Comparison of ENCODE assay signal across 20 cellular contexts in the genomic region with DNA sequence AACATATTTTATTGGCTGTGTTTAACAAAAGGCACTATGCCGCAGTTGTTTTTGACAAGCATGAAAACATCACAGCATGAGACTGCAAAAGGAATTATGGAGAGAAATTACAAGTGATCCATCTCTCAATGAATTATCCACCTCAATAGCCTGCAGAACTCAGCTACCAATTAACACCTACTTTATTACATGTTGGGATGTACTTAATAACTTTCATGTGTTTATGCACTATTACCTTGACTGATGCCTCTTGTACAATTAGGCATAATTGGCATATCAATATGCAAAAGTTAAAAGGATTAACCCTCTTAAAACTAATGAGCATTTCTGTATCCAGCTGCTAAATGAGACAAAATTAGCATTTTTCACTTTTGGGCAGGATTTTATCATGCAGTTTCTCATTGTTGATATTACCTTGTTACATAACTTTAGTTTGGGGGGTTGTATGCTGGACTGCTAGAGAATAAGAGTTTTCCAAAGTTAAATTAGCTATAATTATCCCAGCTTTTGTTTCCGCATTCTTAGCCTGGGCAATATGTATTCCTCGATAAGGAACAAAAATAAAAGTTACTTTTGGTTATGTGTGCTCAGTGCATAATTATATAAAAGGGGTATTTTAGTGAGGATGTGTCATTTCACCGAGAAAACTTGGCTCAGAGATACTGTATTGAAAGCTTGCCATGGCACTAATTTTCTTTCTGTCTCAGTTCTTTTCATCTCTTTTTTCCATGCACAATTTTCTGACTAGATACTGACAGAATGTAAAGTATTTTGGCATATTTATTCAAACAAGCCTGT. TPM values are rescaled to one million over a fixed set of nuclear protein-coding genes. Genes with fewer than 3 reads are reported as not detected.
A peak's percentile ranks its signal among the peaks of the same experiment; 100 is the strongest.
DNase-seq lines count a peak whose midpoint lies in the region; ATAC-seq lines count a peak whose summit lies in the region.
"Had no signal": no experiment of that assay in that cellular context is flagged by ENCODE, and none has a peak within 500 bp of the region (broad histone marks: within the 10 kb centered on the region; RNA-seq: fewer than 3 reads in every experiment).

No MANE protein-coding gene starts in this region.

- H3K9me2 ChIP-seq in Karpas-422 (replicated peaks; ENCODE audit: insufficient read depth, low read length), result no peaks in the 10 kb centered on the region

- H3K27me3 ChIP-seq in Karpas-422 (ENCODE audit: low read length), result no peaks in the 10 kb centered on the region

- no peaks in the 10 kb centered on the region for H4K20me1 ChIP-seq in Karpas-422 (ENCODE audit: insufficient read depth, low read depth, low read length)

- intact Hi-C loops in activated naive CD4-positive, alpha-beta T cell treated with anti-CD3 and anti-CD28 coated beads for 36 hours (cut with micrococcal nuclease), result loop anchor here (1.0 kb wide), 2 partner anchors 16 to 44 kb away; no protein-coding TSS in a partner anchor
- intact Hi-C loops in posterior cingulate gyrus (cut with DNase I) (no loop called here), Right ventricle myocardium inferior (cut with DNase I) (no loop called here)

- H3K79me2 ChIP-seq in Karpas-422 (ENCODE audit: low read length), result peaks cover 67% of the 10 kb centered on the region

- no peak for DNase-seq in activated naive CD4-positive, alpha-beta T cell treated with anti-CD3 and anti-CD28 coated beads for 36 hours
- no peak for DNase-seq in activated naive CD4-positive, alpha-beta T cell treated with anti-CD3 and anti-CD28 coated beads, Interleukin-2, amount 50 U/mL, for 16 hours
- DNase-seq in Karpas-422 (no peak), posterior cingulate gyrus (no peak), Right ventricle myocardium inferior (ENCODE audit: missing footprints) (no peak)
- no peak for DNase-seq in stimulated activated naive B cell treated with anti-CD40 and anti-IgM and Interleukin-4, amounts not matched to agents 10 μg/mL and 1 μg/mL and 100 μg/mL, for 72 hours
- DNase-seq: activated CD4-positive, alpha-beta T cell treated with anti-CD3 and anti-CD28 coated beads for 48 hours; KG1; NCI-H187 treated with DMSO at 0.1 percent for 48 hours; stomach; trophoblast cell had no signal

- peak overlapping the region; percentile 82 for H3K27ac Mint-ChIP-seq in activated naive CD4-positive, alpha-beta T cell treated with anti-CD3 and anti-CD28 coated beads for 36 hours
- peak overlapping the region; percentile 90 for H3K27ac Mint-ChIP-seq in activated naive CD8-positive, alpha-beta T cell
- H3K27ac Mint-ChIP-seq in stimulated activated naive B cell treated with anti-CD40 and anti-IgM and Interleukin-4, amounts not matched to agents 10 μg/mL and 1 μg/mL and 100 μg/mL, for 72 hours, result peak overlapping the region; percentile 26

- H3K4me3 Mint-ChIP-seq in activated naive CD4-positive, alpha-beta T cell treated with anti-CD3 and anti-CD28 coated beads for 36 hours, result peak overlapping the region; percentile 46
- H3K4me3 Mint-ChIP-seq in activated naive CD8-positive, alpha-beta T cell, result peak overlapping the region; percentile 66
- peak overlapping the region in 1 of 2 donors; percentile 19 for H3K4me3 Mint-ChIP-seq in stimulated activated naive B cell treated with anti-CD40 and anti-IgM and Interleukin-4, amounts not matched to agents 10 μg/mL and 1 μg/mL and 100 μg/mL, for 72 hours
- H3K4me3 Mint-ChIP-seq: neural crest cell had no signal

- no peaks in the 10 kb centered on the region for H3K9me3 ChIP-seq in Karpas-422 (ENCODE audit: low read length)
- H3K9me3 ChIP-seq: HAP-1, stomach had no signal

- H3K27me3 Mint-ChIP-seq in activated naive CD4-positive, alpha-beta T cell treated with anti-CD3 and anti-CD28 coated beads for 36 hours (ENCODE audit: low read depth), result no peaks in the 10 kb centered on the region
- H3K27me3 Mint-ChIP-seq in activated naive CD8-positive, alpha-beta T cell, result no peaks in the 10 kb centered on the region
- no peaks in the 10 kb centered on the region for H3K27me3 Mint-ChIP-seq in stimulated activated naive B cell treated with anti-CD40 and anti-IgM and Interleukin-4, amounts not matched to agents 10 μg/mL and 1 μg/mL and 100 μg/mL, for 72 hours

- H3K36me3 ChIP-seq in Karpas-422 (ENCODE audit: insufficient read depth, low read length), result no peaks in the 10 kb centered on the region; the same call in 1 of the 2 replicates
- H3K36me3 ChIP-seq: HAP-1, stomach had no signal

- H3K9me3 Mint-ChIP-seq in activated naive CD4-positive, alpha-beta T cell treated with anti-CD3 and anti-CD28 coated beads for 36 hours, result no peaks in the 10 kb centered on the region
- H3K9me3 Mint-ChIP-seq in activated naive CD8-positive, alpha-beta T cell (ENCODE audit: low read depth), result no peaks in the 10 kb centered on the region
- peaks cover 3 to 4% of the 10 kb centered on the region in 2 donors for H3K9me3 Mint-ChIP-seq in stimulated activated naive B cell treated with anti-CD40 and anti-IgM and Interleukin-4, amounts not matched to agents 10 μg/mL and 1 μg/mL and 100 μg/mL, for 72 hours
- H3K9me3 Mint-ChIP-seq: neural crest cell had no signal

- CTCF ChIA-PET in activated naive CD4-positive, alpha-beta T cell treated with anti-CD3 and anti-CD28 coated beads for 36 hours (lab: Charles Lee), result interaction anchor here (0.7 to 10.6 kb wide), 12 partner anchors 12 to 123 kb away, joined by 3 to 128 read pairs (median 3); no protein-coding TSS in a partner anchor

- no peak overlapping the region for H3K4me3 ChIP-seq in Karpas-422 (ENCODE audit: low read length)
- H3K4me3 ChIP-seq: coronary artery, HAP-1, skin epidermis, stomach had no signal

- peak overlapping the region; percentile 54 for H3K4me2 ChIP-seq in Karpas-422 (ENCODE audit: low read depth, low read length, poor library complexity, severe bottlenecking)

- no peak overlapping the region for H2AFZ ChIP-seq in Karpas-422 (ENCODE audit: low read length)

- H3K4me1 ChIP-seq in Karpas-422 (ENCODE audit: low read length), result peaks cover 91% of the 10 kb centered on the region
- H3K4me1 ChIP-seq: HAP-1 had no signal

- no peak for ATAC-seq in stimulated activated naive B cell treated with anti-CD40 and anti-IgM and Interleukin-4, amounts not matched to agents 10 μg/mL and 1 μg/mL and 100 μg/mL, for 72 hours (replicated peaks)
- ATAC-seq in GM18867 (IDR thresholded peaks at IDR 0.05; ENCODE audit: unreplicated experiment) (no peak), Right ventricle myocardium inferior (no peak)

- no peak overlapping the region for H3K9ac ChIP-seq in Karpas-422 (ENCODE audit: low read length)

- H3K36me3 Mint-ChIP-seq in activated naive CD4-positive, alpha-beta T cell treated with anti-CD3 and anti-CD28 coated beads for 36 hours (ENCODE audit: low read depth), result peaks cover 15% of the 10 kb centered on the region
- H3K36me3 Mint-ChIP-seq in activated naive CD8-positive, alpha-beta T cell, result peaks cover 14% of the 10 kb centered on the region
- H3K36me3 Mint-ChIP-seq in stimulated activated naive B cell treated with anti-CD40 and anti-IgM and Interleukin-4, amounts not matched to agents 10 μg/mL and 1 μg/mL and 100 μg/mL, for 72 hours, result peaks cover 14 to 24% of the 10 kb centered on the region in 2 donors

- peak overlapping the region; percentile 33; the same call in 1 of the 2 replicates for H3K27ac ChIP-seq in Karpas-422 (ENCODE audit: low read length)
- H3K27ac ChIP-seq: coronary artery, skin epidermis, stomach had no signal

- peaks cover 86% of the 10 kb centered on the region for H3K4me1 Mint-ChIP-seq in activated naive CD4-positive, alpha-beta T cell treated with anti-CD3 and anti-CD28 coated beads for 36 hours (ENCODE audit: low read depth)
- H3K4me1 Mint-ChIP-seq in activated naive CD8-positive, alpha-beta T cell (ENCODE audit: low read depth), result peaks cover 94% of the 10 kb centered on the region
- peaks cover 46 to 78% of the 10 kb centered on the region in 2 donors for H3K4me1 Mint-ChIP-seq in stimulated activated naive B cell treated with anti-CD40 and anti-IgM and Interleukin-4, amounts not matched to agents 10 μg/mL and 1 μg/mL and 100 μg/mL, for 72 hours

RNA-seq across cellular contexts. Expression of a gene that starts 28.0 kb away (rescaled TPM):
- total RNA-seq in activated naive CD4-positive, alpha-beta T cell treated with anti-CD3 and anti-CD28 coated beads for 36 hours, result 10 to 100 TPM; 85.7 to 90.1 TPM
- 65.6 and 82.8 TPM in 2 replicates for total RNA-seq in Karpas-422 (2014; rRNA removed; shearing (Covaris generic); ENCODE audit: low replicate concordance)
- total RNA-seq in Right ventricle myocardium inferior, result 4.2 TPM
- total RNA-seq: bronchial epithelial cell, fibroblast of lung, pulmonary artery endothelial cell had no signal

Comparison
In these comparisons a context has a peak if more than half of its experiments do, and no peak if none do; other contexts are left out.
1. H3K27ac Mint-ChIP-seq: peak in every context shown above with its lines; median percentile 90 in activated naive CD8-positive, alpha-beta T cell; 82 in activated naive CD4-positive, alpha-beta T cell treated with anti-CD3 and anti-CD28 coated beads for 36 hours; 26 in stimulated activated naive B cell treated with anti-CD40 and anti-IgM and Interleukin-4, amounts not matched to agents 10 μg/mL and 1 μg/mL and 100 μg/mL, for 72 hours.
2. RNA of a gene that starts 28.0 kb away (total RNA-seq): 85.7 to 90.1 TPM in activated naive CD4-positive, alpha-beta T cell treated with anti-CD3 and anti-CD28 coated beads for 36 hours and 65.6 to 82.8 TPM in Karpas-422; 4.2 TPM in Right ventricle myocardium inferior (single experiment); every median in the first group is over 10 times any median in the second.